In the genomic region with DNA sequence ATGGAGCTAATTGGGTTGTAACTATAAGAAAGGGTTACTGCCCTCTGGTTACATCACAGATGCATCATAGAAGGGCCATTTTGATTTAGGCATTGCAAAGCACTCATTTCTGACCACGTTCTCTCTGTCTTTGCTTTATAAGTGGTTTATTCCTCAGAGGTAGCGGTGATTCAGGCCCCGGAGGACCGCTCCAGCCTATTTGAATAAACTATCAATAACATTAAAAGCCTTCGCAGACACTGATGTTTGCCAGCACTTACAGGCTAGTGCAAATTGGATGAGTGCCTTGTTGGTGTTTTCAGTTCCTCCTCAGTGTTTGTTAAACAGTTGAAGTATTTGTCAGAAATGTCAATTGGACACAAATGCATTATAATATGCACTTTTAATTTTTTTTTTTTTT, we compare ENCODE assay signal across 15 cellular contexts.
DNase-seq lines count a peak whose midpoint lies in the region; ATAC-seq and TF ChIP-seq lines count a peak whose summit lies in the region.
"Had no signal": no experiment of that assay in that cellular context is flagged by ENCODE, and none has a peak within 500 bp of the region (broad histone marks: within the 10 kb centered on the region; RNA-seq: fewer than 3 reads in every experiment).

No MANE protein-coding gene starts in this region.

- H3K9me3 Mint-ChIP-seq in effector memory CD8-positive, alpha-beta T cell: peaks cover 0 to 4% of the 10 kb centered on the region in 2 donors

- no peak overlapping the region for H3K4me3 ChIP-seq in BE2C (ENCODE audit: low read depth, low read length)
- H3K4me3 ChIP-seq: skin epidermis, uterus had no signal

- ATAC-seq in GM19351 (IDR thresholded peaks at IDR 0.05; ENCODE audit: unreplicated experiment) (peak; percentile 68), left cardiac atrium (peak; percentile 12 to 53), GM21529 (IDR thresholded peaks at IDR 0.05; ENCODE audit: unreplicated experiment) (no peak), HG02852 (IDR thresholded peaks at IDR 0.05; ENCODE audit: unreplicated experiment) (no peak)
- no peak for ATAC-seq in effector memory CD8-positive, alpha-beta T cell (replicated peaks)
- ATAC-seq: naive thymus-derived CD4-positive, alpha-beta T cell had no signal

- peaks cover 0 to 3% of the 10 kb centered on the region in 2 donors for H3K4me1 Mint-ChIP-seq in effector memory CD8-positive, alpha-beta T cell (ENCODE audit: low read depth in 2 of 2)

- no peak overlapping the region for H3K4me3 Mint-ChIP-seq in effector memory CD8-positive, alpha-beta T cell
- H3K4me3 Mint-ChIP-seq: naive thymus-derived CD4-positive, alpha-beta T cell had no signal

- no peak for TF ChIP-seq CTCF in BE2C (IDR thresholded peaks at IDR 0.05; ENCODE audit: low read depth, low read length)

- peaks cover 40% of the 10 kb centered on the region for H3K4me1 ChIP-seq in BE2C
- H3K4me1 ChIP-seq: uterus had no signal

- H3K36me3 Mint-ChIP-seq in effector memory CD8-positive, alpha-beta T cell (ENCODE audit: insufficient read depth): no peaks in the 10 kb centered on the region
- H3K36me3 Mint-ChIP-seq: naive thymus-derived CD4-positive, alpha-beta T cell had no signal

- peak; percentile 44 for DNase-seq in BE2C
- DNase-seq in NCI-H69 (lab: John Stamatoyannopoulos, UW): peak; percentile 75
- DNase-seq in left cardiac atrium: no peak
- no peak for DNase-seq in effector memory CD8-positive, alpha-beta T cell
- no peak for DNase-seq in OCI-M2 (lab: John Stamatoyannopoulos, UW; ENCODE audit: unreplicated experiment)
- DNase-seq: activated CD4-positive, alpha-beta T cell treated with anti-CD3 and anti-CD28 coated beads for 1 hour; H7; IMR-90; naive thymus-derived CD4-positive, alpha-beta T cell; NCI-H226; uterus had no signal

- H3K36me3 ChIP-seq in BE2C: no peaks in the 10 kb centered on the region
- H3K36me3 ChIP-seq: uterus had no signal

- no peaks in the 10 kb centered on the region for H3K9me3 ChIP-seq in BE2C
- H3K9me3 ChIP-seq: uterus had no signal

- no peaks in the 10 kb centered on the region for H3K27me3 ChIP-seq in BE2C
- H3K27me3 ChIP-seq: uterus had no signal

- no peak overlapping the region for H3K27ac Mint-ChIP-seq in effector memory CD8-positive, alpha-beta T cell
- H3K27ac Mint-ChIP-seq: naive thymus-derived CD4-positive, alpha-beta T cell had no signal

- H3K27me3 Mint-ChIP-seq in effector memory CD8-positive, alpha-beta T cell: peaks cover 0 to 13% of the 10 kb centered on the region in 2 donors

- intact Hi-C loops in left cardiac atrium (cut with DNase I): no loop called here

Comparison
In these comparisons a context has a peak if more than half of its experiments do, and no peak if none do; other contexts are left out.
1. DNase-seq: peak in BE2C (single experiment) and NCI-H69 (single experiment); none in left cardiac atrium (single experiment), effector memory CD8-positive, alpha-beta T cell (0 of 3) and OCI-M2 (single experiment).
2. ATAC-seq: peak in GM19351 (single experiment) and left cardiac atrium (2 of 2); none in effector memory CD8-positive, alpha-beta T cell (single experiment), GM21529 (single experiment) and HG02852 (single experiment).